Comparison of ENCODE assay signal across 8 cellular contexts in the genomic region with DNA sequence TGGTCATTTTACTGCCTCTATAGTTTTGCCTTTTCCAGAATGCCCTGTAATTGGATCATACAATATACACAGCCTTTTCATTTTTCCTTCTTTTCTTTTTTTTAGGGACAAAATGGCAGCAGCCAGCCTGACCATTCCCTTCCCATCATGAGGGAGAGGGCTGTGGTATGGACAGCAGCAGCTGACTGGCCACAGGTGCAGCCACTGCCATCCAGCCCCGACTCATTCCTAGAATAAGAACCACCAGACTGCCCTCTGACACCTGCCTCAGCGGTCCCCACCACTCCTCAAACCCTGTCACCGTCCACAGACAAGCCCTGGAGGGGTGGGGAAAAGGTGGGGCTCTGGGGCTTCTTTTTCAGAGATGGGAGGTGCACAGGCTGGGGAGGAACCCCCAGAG.
"Had no signal": no experiment of that assay in that cellular context is flagged by ENCODE, and none has a peak within 500 bp of the region (broad histone marks: within the 10 kb centered on the region; RNA-seq: fewer than 3 reads in every experiment).

No MANE protein-coding gene starts in this region.

- H3K4me1 Mint-ChIP-seq: IgD-negative memory B cell had no signal

- H3K4me3 Mint-ChIP-seq: HFFc6, IgD-negative memory B cell had no signal

- H3K36me3 Mint-ChIP-seq: IgD-negative memory B cell had no signal

- H3K27ac Mint-ChIP-seq: HFFc6, IgD-negative memory B cell had no signal

- ATAC-seq: HCT116, HepG2 had no signal

- DNase-seq: GM23248, GOT3, H7, HFFc6, KBM-7 had no signal
